ENCODE assay signal across 31 cellular contexts in genomic region chr22:31654408-31654807, GRCh38. TPM values are rescaled to one million over a fixed set of nuclear protein-coding genes. Genes with fewer than 3 reads are reported as not detected.
DNase-seq lines count a peak whose midpoint lies in the region; ATAC-seq, FAIRE-seq and TF ChIP-seq lines count a peak whose summit lies in the region.
"Had no signal": no experiment of that assay in that cellular context is flagged by ENCODE, and none has a peak within 500 bp of the region (broad histone marks: within the 10 kb centered on the region; RNA-seq: fewer than 3 reads in every experiment).

No MANE protein-coding gene starts in this region.

- peak overlapping the region; percentile 27 for H3K27ac Mint-ChIP-seq in activated T-cell treated with anti-CD3 and anti-CD28 coated beads, Interleukin-2, amount 50 U/mL, for 24 hours
- H3K27ac Mint-ChIP-seq in activated T-cell treated with anti-CD3 and anti-CD28 coated beads, Interleukin-2, amount 50 U/mL, for 72 hours: no peak overlapping the region
- H3K27ac Mint-ChIP-seq in stimulated activated memory B cell treated with anti-CD40 and anti-IgM and Interleukin-4, amounts not matched to agents 10 μg/mL and 1 μg/mL and 100 μg/mL, for 72 hours: peak overlapping the region; percentile 13
- H3K27ac Mint-ChIP-seq in CD8-positive, alpha-beta memory T cell: peak overlapping the region in 1 of 8 donors; percentile 7
- H3K27ac Mint-ChIP-seq: activated CD4-positive, alpha-beta T cell treated with anti-CD3 and anti-CD28 coated beads, Interleukin-2, amount 10 ng/mL, durations not matched to agents 7 days and 5 days; effector memory CD8-positive, alpha-beta T cell had no signal

- in situ Hi-C loops in Panc1 (cut with HindIII; ENCODE audit: low pct_unique_long_range_greater_than_20kb, low sequenced_read_pairs): no loop called here

- H3K9me3 ChIP-seq in Panc1 (ENCODE audit: control insufficient read depth, insufficient read depth, low read depth, low read length) (no peaks in the 10 kb centered on the region), esophagus (ENCODE audit: control insufficient read depth in 2 of 2, insufficient read depth in 1 of 2, low read depth in 1 of 2, low read length in 1 of 2) (no peaks in the 10 kb centered on the region), testis (no peaks in the 10 kb centered on the region)
- no peaks in the 10 kb centered on the region for H3K9me3 ChIP-seq in CD8-positive, alpha-beta memory T cell (ENCODE audit: low read length)
- H3K9me3 ChIP-seq: esophagus muscularis mucosa, right lobe of liver, thoracic aorta, uterus had no signal

- no TSS peak for BruUV-seq in Panc1 (replicated peaks; lab: Mats Ljungman, UMichigan)

- POLR2A ChIA-PET in Panc1 (lab: Charles Lee): no interaction called here
- POLR2A ChIA-PET in CD8-positive, alpha-beta memory T cell (lab: Charles Lee): no interaction called here

- H3K4me3 Mint-ChIP-seq in activated T-cell treated with anti-CD3 and anti-CD28 coated beads, Interleukin-2, amount 50 U/mL, for 24 hours: no peak overlapping the region
- H3K4me3 Mint-ChIP-seq in activated T-cell treated with anti-CD3 and anti-CD28 coated beads, Interleukin-2, amount 50 U/mL, for 72 hours: no peak overlapping the region
- H3K4me3 Mint-ChIP-seq in stimulated activated memory B cell treated with anti-CD40 and anti-IgM and Interleukin-4, amounts not matched to agents 10 μg/mL and 1 μg/mL and 100 μg/mL, for 72 hours: no peak overlapping the region
- no peak overlapping the region for H3K4me3 Mint-ChIP-seq in CD8-positive, alpha-beta memory T cell
- H3K4me3 Mint-ChIP-seq: activated CD4-positive, alpha-beta T cell treated with anti-CD3 and anti-CD28 coated beads, Interleukin-2, amount 10 ng/mL, durations not matched to agents 7 days and 5 days; effector memory CD8-positive, alpha-beta T cell; neural crest cell had no signal

- no peak for TF ChIP-seq POLR2A in testis (IDR thresholded peaks at IDR 0.05)

- H3K27ac ChIP-seq in Panc1 (ENCODE audit: low read length): peak overlapping the region; percentile 48
- peak overlapping the region; percentile 15 to 34 for H3K27ac ChIP-seq in esophagus (ENCODE audit: low read depth in 2 of 2, low read length in 1 of 2)
- H3K27ac ChIP-seq in CD8-positive, alpha-beta memory T cell (ENCODE audit: low read depth, low read length): no peak overlapping the region
- H3K27ac ChIP-seq in testis: no peak overlapping the region
- H3K27ac ChIP-seq: coronary artery, esophagus muscularis mucosa, foreskin keratinocyte, KMS-11, right lobe of liver, thoracic aorta, uterus had no signal

- DNase-seq in activated T-cell treated with anti-CD3 and anti-CD28 coated beads, Interleukin-2, amount 50 U/mL, for 24 hours: no peak
- DNase-seq in activated T-cell treated with anti-CD3 and anti-CD28 coated beads, Interleukin-2, amount 50 U/mL, for 72 hours: no peak
- DNase-seq in Panc1 (ENCODE audit: low read depth, low spot score): no peak
- DNase-seq in HTR-8/SVneo (ENCODE audit: insufficient read length, low spot score): no peak
- no peak for DNase-seq in CD8-positive, alpha-beta memory T cell
- no peak for DNase-seq in testis
- DNase-seq: activated CD4-positive, alpha-beta T cell treated with anti-CD3 and anti-CD28 coated beads, Interleukin-2, amount 10 ng/mL, durations not matched to agents 7 days and 5 days; DMS79; effector memory CD8-positive, alpha-beta T cell; foreskin keratinocyte; GF-D8; HCEC 1CT; NCI-H1436 treated with DMSO at 0.1 percent for 48 hours; NCI-H446 treated with DMSO at 0.1 percent for 48 hours; OCI-M1; right lobe of liver; stimulated activated CD4-positive, alpha-beta T cell treated with anti-CD3 and anti-CD28 coated beads, Interleukin-4, amount 100 ng/mL, for 4 hours; stimulated activated naive CD4-positive, alpha-beta T cell; uterus had no signal

- no peak for ATAC-seq in activated T-cell treated with anti-CD3 and anti-CD28 coated beads, Interleukin-2, amount 50 U/mL, for 72 hours (replicated peaks in 1 of 2)
- ATAC-seq in Panc1: no peak
- ATAC-seq in stimulated activated memory B cell treated with anti-CD40 and anti-IgM and Interleukin-4, amounts not matched to agents 10 μg/mL and 1 μg/mL and 100 μg/mL, for 72 hours: no peak
- ATAC-seq: effector memory CD8-positive, alpha-beta T cell; foreskin keratinocyte; right lobe of liver; Right ventricle myocardium inferior had no signal

- peaks cover 15% of the 10 kb centered on the region for H3K4me1 ChIP-seq in Panc1 (ENCODE audit: control insufficient read depth, insufficient read depth, low read length)
- H3K4me1 ChIP-seq in esophagus (ENCODE audit: control insufficient read depth in 2 of 2, insufficient read depth in 2 of 2, low read length in 1 of 2): peaks cover 0 to 7% of the 10 kb centered on the region in 2 donors
- H3K4me1 ChIP-seq in CD8-positive, alpha-beta memory T cell (ENCODE audit: insufficient read depth, low read length): no peaks in the 10 kb centered on the region
- H3K4me1 ChIP-seq in testis: no peaks in the 10 kb centered on the region
- H3K4me1 ChIP-seq: uterus had no signal

- no peaks in the 10 kb centered on the region for H3K36me3 ChIP-seq in Panc1 (ENCODE audit: control insufficient read depth, insufficient read depth, low read length)
- H3K36me3 ChIP-seq in esophagus (ENCODE audit: control insufficient read depth in 2 of 2, insufficient read depth in 2 of 2, low read length in 1 of 2): peaks cover 0 to 3% of the 10 kb centered on the region in 2 donors
- H3K36me3 ChIP-seq in CD8-positive, alpha-beta memory T cell (ENCODE audit: insufficient read depth, low read length): no peaks in the 10 kb centered on the region
- no peaks in the 10 kb centered on the region for H3K36me3 ChIP-seq in testis (ENCODE audit: low read depth, missing control alignments)
- H3K36me3 ChIP-seq: thoracic aorta, uterus had no signal

- peaks cover 49% of the 10 kb centered on the region for H3K4me1 Mint-ChIP-seq in activated T-cell treated with anti-CD3 and anti-CD28 coated beads, Interleukin-2, amount 50 U/mL, for 24 hours (ENCODE audit: low read depth)
- peaks cover 55% of the 10 kb centered on the region for H3K4me1 Mint-ChIP-seq in activated T-cell treated with anti-CD3 and anti-CD28 coated beads, Interleukin-2, amount 50 U/mL, for 72 hours (ENCODE audit: low read depth)
- H3K4me1 Mint-ChIP-seq in stimulated activated memory B cell treated with anti-CD40 and anti-IgM and Interleukin-4, amounts not matched to agents 10 μg/mL and 1 μg/mL and 100 μg/mL, for 72 hours: peaks cover 58% of the 10 kb centered on the region
- peaks cover 18 to 46% (median 42%) of the 10 kb centered on the region in 3 donors for H3K4me1 Mint-ChIP-seq in CD8-positive, alpha-beta memory T cell
- H3K4me1 Mint-ChIP-seq: neural crest cell had no signal

- WGBS in esophagus, 2 donors: 93 to 97% methylated on average over 5 of the region's 5 CpGs
- WGBS in testis, 2 donors: 91% methylated on average over 3 to 5 of the region's 5 CpGs

- no peak for FAIRE-seq in HTR-8/SVneo (lab: Jason Lieb, UNC)
- FAIRE-seq: A204.1, astrocyte, GM18507 had no signal

- H3K27me3 Mint-ChIP-seq in activated T-cell treated with anti-CD3 and anti-CD28 coated beads, Interleukin-2, amount 50 U/mL, for 24 hours: no peaks in the 10 kb centered on the region
- H3K27me3 Mint-ChIP-seq in activated T-cell treated with anti-CD3 and anti-CD28 coated beads, Interleukin-2, amount 50 U/mL, for 72 hours (ENCODE audit: low read depth): no peaks in the 10 kb centered on the region
- H3K27me3 Mint-ChIP-seq in stimulated activated memory B cell treated with anti-CD40 and anti-IgM and Interleukin-4, amounts not matched to agents 10 μg/mL and 1 μg/mL and 100 μg/mL, for 72 hours: no peaks in the 10 kb centered on the region
- no peaks in the 10 kb centered on the region for H3K27me3 Mint-ChIP-seq in CD8-positive, alpha-beta memory T cell
- H3K27me3 Mint-ChIP-seq: activated CD4-positive, alpha-beta T cell treated with anti-CD3 and anti-CD28 coated beads, Interleukin-2, amount 10 ng/mL, durations not matched to agents 7 days and 5 days; effector memory CD8-positive, alpha-beta T cell had no signal

- H3K4me3 ChIP-seq in Panc1 (ENCODE audit: low read depth in 2 of 2, low read length in 2 of 2) (no peak overlapping the region), esophagus (ENCODE audit: low read depth in 1 of 2, low read length in 2 of 2) (no peak overlapping the region), testis (no peak overlapping the region)
- no peak overlapping the region for H3K4me3 ChIP-seq in CD8-positive, alpha-beta memory T cell (ENCODE audit: low read length)
- H3K4me3 ChIP-seq: coronary artery, esophagus muscularis mucosa, lung, right lobe of liver, thoracic aorta, uterus had no signal

- H3K27me3 ChIP-seq in Panc1 (ENCODE audit: control insufficient read depth, insufficient read depth, low read length) (no peaks in the 10 kb centered on the region), esophagus (ENCODE audit: control insufficient read depth in 1 of 2, insufficient read depth in 2 of 2, low read length in 2 of 2) (no peaks in the 10 kb centered on the region), testis (no peaks in the 10 kb centered on the region)
- no peaks in the 10 kb centered on the region for H3K27me3 ChIP-seq in CD8-positive, alpha-beta memory T cell (ENCODE audit: insufficient read depth, low read length, poor library complexity, severe bottlenecking)
- H3K27me3 ChIP-seq: esophagus muscularis mucosa, foreskin keratinocyte, right lobe of liver, uterus had no signal

- peaks cover 27% of the 10 kb centered on the region for H3K36me3 Mint-ChIP-seq in activated T-cell treated with anti-CD3 and anti-CD28 coated beads, Interleukin-2, amount 50 U/mL, for 24 hours (ENCODE audit: low read depth)
- H3K36me3 Mint-ChIP-seq in activated T-cell treated with anti-CD3 and anti-CD28 coated beads, Interleukin-2, amount 50 U/mL, for 72 hours (ENCODE audit: insufficient read depth in 2 of 2): no peaks in the 10 kb centered on the region
- peaks cover 26% of the 10 kb centered on the region for H3K36me3 Mint-ChIP-seq in stimulated activated memory B cell treated with anti-CD40 and anti-IgM and Interleukin-4, amounts not matched to agents 10 μg/mL and 1 μg/mL and 100 μg/mL, for 72 hours
- peaks cover 0 to 33% (median 5%) of the 10 kb centered on the region in 3 donors for H3K36me3 Mint-ChIP-seq in CD8-positive, alpha-beta memory T cell

- H3K9me3 Mint-ChIP-seq in activated T-cell treated with anti-CD3 and anti-CD28 coated beads, Interleukin-2, amount 50 U/mL, for 24 hours: no peaks in the 10 kb centered on the region
- no peaks in the 10 kb centered on the region for H3K9me3 Mint-ChIP-seq in activated T-cell treated with anti-CD3 and anti-CD28 coated beads, Interleukin-2, amount 50 U/mL, for 72 hours
- no peaks in the 10 kb centered on the region for H3K9me3 Mint-ChIP-seq in stimulated activated memory B cell treated with anti-CD40 and anti-IgM and Interleukin-4, amounts not matched to agents 10 μg/mL and 1 μg/mL and 100 μg/mL, for 72 hours
- H3K9me3 Mint-ChIP-seq in CD8-positive, alpha-beta memory T cell: no peaks in the 10 kb centered on the region
- H3K9me3 Mint-ChIP-seq: activated CD4-positive, alpha-beta T cell treated with anti-CD3 and anti-CD28 coated beads, Interleukin-2, amount 10 ng/mL, durations not matched to agents 7 days and 5 days; effector memory CD8-positive, alpha-beta T cell; neural crest cell had no signal

- intact Hi-C loops in Panc1 (cut with micrococcal nuclease; ENCODE audit: unreplicated experiment) (no loop called here), testis (cut with DNase I; ENCODE audit: low total_unique reads) (no loop called here)

- CTCF ChIA-PET in Panc1 (lab: Charles Lee): no interaction called here
- CTCF ChIA-PET in CD8-positive, alpha-beta memory T cell (lab: Charles Lee): interaction anchor here (1.6 kb wide), 1 partner anchor 11 kb away, joined by 6 read pairs; no protein-coding TSS in a partner anchor

- TF ChIP-seq CTCF in Panc1 (IDR thresholded peaks at IDR 0.05) (no peak), testis (IDR thresholded peaks at IDR 0.05) (no peak)

RNA-seq across cellular contexts. Expression of gene PISD, which starts 7.6 kb away (rescaled TPM):
- total RNA-seq in activated T-cell treated with anti-CD3 and anti-CD28 coated beads, Interleukin-2, amount 50 U/mL, for 72 hours: 10 to 100 TPM; 38.0 to 38.5 TPM
- total RNA-seq in Panc1 (2021; ENCODE audit: unreplicated experiment) (33.8 TPM), testis (100 to 1,000 TPM; 120 to 126 TPM)
- 27.8 TPM for polyA plus RNA-seq in Panc1 (2012; ENCODE audit: insufficient read length)
- polyA plus RNA-seq in esophagus (10 to 100 TPM; 24.7 to 30.4 TPM), testis (ENCODE audit: insufficient read depth, low read depth, low replicate concordance) (93.5 TPM)
- 10 to 100 TPM; 48.1 to 49.6 TPM for total RNA-seq in CD8-positive, alpha-beta memory T cell
- 17.1 TPM for polyA plus RNA-seq in CD8-positive, alpha-beta memory T cell

Comparison
In these comparisons a context has a peak if more than half of its experiments do, and no peak if none do; other contexts are left out.
1. H3K27ac ChIP-seq: peak in Panc1 (single experiment) and esophagus (2 of 2); none in CD8-positive, alpha-beta memory T cell (single experiment) and testis (0 of 2).